Comparison of ENCODE assay signal across 1 cellular context in the genomic region with DNA sequence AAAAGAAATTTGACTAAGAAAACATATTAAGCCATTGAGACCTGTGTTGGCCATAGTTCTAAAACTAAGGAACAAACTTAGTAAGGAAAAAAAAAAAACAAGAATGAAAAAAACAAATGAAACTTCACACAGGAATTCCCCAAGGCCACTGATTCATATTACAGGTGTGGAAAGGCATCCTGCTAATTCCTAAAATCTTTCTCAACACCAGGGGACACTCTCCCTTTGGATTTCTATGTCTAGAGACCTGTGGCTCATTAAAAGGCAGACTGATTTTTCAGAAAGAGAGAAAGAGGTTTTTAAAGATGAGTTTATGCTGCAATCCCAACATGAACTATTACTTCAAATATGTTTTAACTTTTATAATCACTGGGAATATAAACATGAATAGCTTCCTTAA.
TF ChIP-seq lines count a peak whose summit lies in the region.

A gene (plus strand): TSS at position 341 of the 400 bp plus-strand sequence.

TF ChIP-seq in HCT116, 20 proteins besides CTCF, POLR2A, EP300 and RAD21 (continued from another document):
- no peak for TF ChIP-seq CEBPB (IDR thresholded peaks at IDR 0.05; ENCODE audit: low read depth)
- TF ChIP-seq CBX3 (IDR thresholded peaks at IDR 0.05; ENCODE audit: low read depth), result no peak
- TF ChIP-seq ZFX (IDR thresholded peaks at IDR 0.05), result no peak
- TF ChIP-seq ZNF274 (IDR thresholded peaks at IDR 0.05; ENCODE audit: low read depth, low read length), result no peak
- TF ChIP-seq, protein P1, sequence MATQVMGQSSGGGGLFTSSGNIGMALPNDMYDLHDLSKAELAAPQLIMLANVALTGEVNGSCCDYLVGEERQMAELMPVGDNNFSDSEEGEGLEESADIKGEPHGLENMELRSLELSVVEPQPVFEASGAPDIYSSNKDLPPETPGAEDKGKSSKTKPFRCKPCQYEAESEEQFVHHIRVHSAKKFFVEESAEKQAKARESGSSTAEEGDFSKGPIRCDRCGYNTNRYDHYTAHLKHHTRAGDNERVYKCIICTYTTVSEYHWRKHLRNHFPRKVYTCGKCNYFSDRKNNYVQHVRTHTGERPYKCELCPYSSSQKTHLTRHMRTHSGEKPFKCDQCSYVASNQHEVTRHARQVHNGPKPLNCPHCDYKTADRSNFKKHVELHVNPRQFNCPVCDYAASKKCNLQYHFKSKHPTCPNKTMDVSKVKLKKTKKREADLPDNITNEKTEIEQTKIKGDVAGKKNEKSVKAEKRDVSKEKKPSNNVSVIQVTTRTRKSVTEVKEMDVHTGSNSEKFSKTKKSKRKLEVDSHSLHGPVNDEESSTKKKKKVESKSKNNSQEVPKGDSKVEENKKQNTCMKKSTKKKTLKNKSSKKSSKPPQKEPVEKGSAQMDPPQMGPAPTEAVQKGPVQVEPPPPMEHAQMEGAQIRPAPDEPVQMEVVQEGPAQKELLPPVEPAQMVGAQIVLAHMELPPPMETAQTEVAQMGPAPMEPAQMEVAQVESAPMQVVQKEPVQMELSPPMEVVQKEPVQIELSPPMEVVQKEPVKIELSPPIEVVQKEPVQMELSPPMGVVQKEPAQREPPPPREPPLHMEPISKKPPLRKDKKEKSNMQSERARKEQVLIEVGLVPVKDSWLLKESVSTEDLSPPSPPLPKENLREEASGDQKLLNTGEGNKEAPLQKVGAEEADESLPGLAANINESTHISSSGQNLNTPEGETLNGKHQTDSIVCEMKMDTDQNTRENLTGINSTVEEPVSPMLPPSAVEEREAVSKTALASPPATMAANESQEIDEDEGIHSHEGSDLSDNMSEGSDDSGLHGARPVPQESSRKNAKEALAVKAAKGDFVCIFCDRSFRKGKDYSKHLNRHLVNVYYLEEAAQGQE (IDR thresholded peaks at IDR 0.05; ENCODE audit: low read depth), result no peak
- TF ChIP-seq, protein P2, sequence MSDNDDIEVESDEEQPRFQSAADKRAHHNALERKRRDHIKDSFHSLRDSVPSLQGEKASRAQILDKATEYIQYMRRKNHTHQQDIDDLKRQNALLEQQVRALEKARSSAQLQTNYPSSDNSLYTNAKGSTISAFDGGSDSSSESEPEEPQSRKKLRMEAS (IDR thresholded peaks at IDR 0.05), result no peak
- TF ChIP-seq TCF7L2 (IDR thresholded peaks at IDR 0.05; ENCODE audit: borderline replicate concordance, extremely low read depth, insufficient read depth, insufficient read length), result no peak
- no peak for TF ChIP-seq SRF (IDR thresholded peaks at IDR 0.05; ENCODE audit: low read depth)
- TF ChIP-seq ELF1 (IDR thresholded peaks at IDR 0.05; ENCODE audit: borderline replicate concordance, low read depth), result no peak
- no peak for TF ChIP-seq POLR2AphosphoS5 (IDR thresholded peaks at IDR 0.05; ENCODE audit: low read depth, low read length)
